27 cellular contexts compared by ENCODE assay signal in genomic region chr20:19672498-19672897, GRCh38.
"Had no signal": no experiment of that assay in that cellular context is flagged by ENCODE, and none has a peak within 500 bp of the region (broad histone marks: within the 10 kb centered on the region; RNA-seq: fewer than 3 reads in every experiment).

No MANE protein-coding gene starts in this region.

- H3K27ac Mint-ChIP-seq: activated CD8-positive, alpha-beta T cell treated with anti-CD3 and anti-CD28 coated beads for 36 hours; activated naive CD4-positive, alpha-beta T cell treated with anti-CD3 and anti-CD28 coated beads, Interleukin-2, amount 10 ng/mL, durations not matched to agents 7 days and 5 days; activated naive CD8-positive, alpha-beta T cell treated with anti-CD3 and anti-CD28 coated beads for 36 hours; activated T-cell treated with anti-CD3 and anti-CD28 coated beads, Interleukin-2, amount 50 U/mL, for 72 hours; activated T-helper 2 cell treated with anti-CD3 and anti-CD28 coated beads, Interferon-gamma antibody, Interleukin-2, Interleukin-4, amounts not matched to agents 10 μg/mL and 5 μg/mL and 100 μg/mL, durations not matched to agents 14 hours and 24 hours and 36 hours; IgD-negative memory B cell; T-helper 2 cell treated with Interferon-gamma antibody and Interleukin-4, amounts not matched to agents 5 μg/mL and 100 μg/mL, for 36 hours had no signal

- H3K4me3 Mint-ChIP-seq: activated CD8-positive, alpha-beta T cell treated with anti-CD3 and anti-CD28 coated beads for 36 hours; activated naive CD4-positive, alpha-beta T cell treated with anti-CD3 and anti-CD28 coated beads, Interleukin-2, amount 10 ng/mL, durations not matched to agents 7 days and 5 days; activated naive CD8-positive, alpha-beta T cell treated with anti-CD3 and anti-CD28 coated beads for 36 hours; activated T-cell treated with anti-CD3 and anti-CD28 coated beads, Interleukin-2, amount 50 U/mL, for 72 hours; T-helper 2 cell treated with Interferon-gamma antibody and Interleukin-4, amounts not matched to agents 5 μg/mL and 100 μg/mL, for 36 hours had no signal

- H3K4me3 ChIP-seq: SJCRH30 had no signal

- ATAC-seq: activated CD4-positive, CD25-positive, alpha-beta regulatory T cell treated with anti-CD3 and anti-CD28 coated beads, Interleukin-2, amount 50 U/mL, for 24 hours; activated CD8-positive, alpha-beta T cell treated with anti-CD3 and anti-CD28 coated beads for 36 hours; activated T-cell treated with anti-CD3 and anti-CD28 coated beads, Interleukin-2, amount 50 U/mL, for 72 hours; Panc1; Right ventricle myocardium inferior; SK-N-SH treated with all-trans-retinoic acid at 6 μM for 48 hours had no signal

- H3K9me3 ChIP-seq: SJCRH30 had no signal

- H3K4me1 ChIP-seq: SJCRH30 had no signal

- DNase-seq: activated CD4-positive, alpha-beta T cell treated with anti-CD3 and anti-CD28 coated beads for 4 hours; activated CD8-positive, alpha-beta memory T cell treated with anti-CD3 and anti-CD28 coated beads, Interleukin-2, amount 50 U/mL, for 4 hours; activated CD8-positive, alpha-beta T cell treated with anti-CD3 and anti-CD28 coated beads for 36 hours; activated gamma-delta T cell treated with Interleukin-2 at 50 U/mL for 16 hours; activated naive CD4-positive, alpha-beta T cell treated with anti-CD3 and anti-CD28 coated beads, Interleukin-2, amount 10 ng/mL, durations not matched to agents 7 days and 5 days; activated naive CD8-positive, alpha-beta T cell treated with anti-CD3 and anti-CD28 coated beads for 36 hours; activated T-cell treated with anti-CD3 and anti-CD28 coated beads, Interleukin-2, amount 50 U/mL, for 72 hours; anterior cingulate cortex; caudate nucleus; KG1; NCI-H1048; NCI-H1436 treated with DMSO at 0.1 percent for 48 hours; NCI-H187; NCI-H2171; NCI-H2227 treated with DMSO at 0.1 percent for 48 hours; NCI-H510A; NCI-H526 treated with DMSO at 0.1 percent for 48 hours; RPMI8226; SJCRH30; SW 1271 had no signal

- H3K36me3 Mint-ChIP-seq: activated naive CD4-positive, alpha-beta T cell treated with anti-CD3 and anti-CD28 coated beads, Interleukin-2, amount 10 ng/mL, durations not matched to agents 7 days and 5 days; activated naive CD8-positive, alpha-beta T cell treated with anti-CD3 and anti-CD28 coated beads for 36 hours; IgD-negative memory B cell had no signal

- H3K4me1 Mint-ChIP-seq: activated naive CD8-positive, alpha-beta T cell treated with anti-CD3 and anti-CD28 coated beads for 36 hours had no signal

- H3K36me3 ChIP-seq: SJCRH30 had no signal

- H3K27ac ChIP-seq: SJCRH30 had no signal

- H3K9me3 Mint-ChIP-seq: activated CD8-positive, alpha-beta T cell treated with anti-CD3 and anti-CD28 coated beads for 36 hours; activated naive CD4-positive, alpha-beta T cell treated with anti-CD3 and anti-CD28 coated beads, Interleukin-2, amount 10 ng/mL, durations not matched to agents 7 days and 5 days; activated naive CD8-positive, alpha-beta T cell treated with anti-CD3 and anti-CD28 coated beads for 36 hours; activated T-cell treated with anti-CD3 and anti-CD28 coated beads, Interleukin-2, amount 50 U/mL, for 72 hours; activated T-helper 2 cell treated with anti-CD3 and anti-CD28 coated beads, Interferon-gamma antibody, Interleukin-2, Interleukin-4, amounts not matched to agents 10 μg/mL and 5 μg/mL and 100 μg/mL, durations not matched to agents 14 hours and 24 hours and 36 hours; IgD-negative memory B cell; T-helper 2 cell treated with Interferon-gamma antibody and Interleukin-4, amounts not matched to agents 5 μg/mL and 100 μg/mL, for 36 hours had no signal
